Comparison of ENCODE assay signal across 8 cellular contexts in the genomic region with DNA sequence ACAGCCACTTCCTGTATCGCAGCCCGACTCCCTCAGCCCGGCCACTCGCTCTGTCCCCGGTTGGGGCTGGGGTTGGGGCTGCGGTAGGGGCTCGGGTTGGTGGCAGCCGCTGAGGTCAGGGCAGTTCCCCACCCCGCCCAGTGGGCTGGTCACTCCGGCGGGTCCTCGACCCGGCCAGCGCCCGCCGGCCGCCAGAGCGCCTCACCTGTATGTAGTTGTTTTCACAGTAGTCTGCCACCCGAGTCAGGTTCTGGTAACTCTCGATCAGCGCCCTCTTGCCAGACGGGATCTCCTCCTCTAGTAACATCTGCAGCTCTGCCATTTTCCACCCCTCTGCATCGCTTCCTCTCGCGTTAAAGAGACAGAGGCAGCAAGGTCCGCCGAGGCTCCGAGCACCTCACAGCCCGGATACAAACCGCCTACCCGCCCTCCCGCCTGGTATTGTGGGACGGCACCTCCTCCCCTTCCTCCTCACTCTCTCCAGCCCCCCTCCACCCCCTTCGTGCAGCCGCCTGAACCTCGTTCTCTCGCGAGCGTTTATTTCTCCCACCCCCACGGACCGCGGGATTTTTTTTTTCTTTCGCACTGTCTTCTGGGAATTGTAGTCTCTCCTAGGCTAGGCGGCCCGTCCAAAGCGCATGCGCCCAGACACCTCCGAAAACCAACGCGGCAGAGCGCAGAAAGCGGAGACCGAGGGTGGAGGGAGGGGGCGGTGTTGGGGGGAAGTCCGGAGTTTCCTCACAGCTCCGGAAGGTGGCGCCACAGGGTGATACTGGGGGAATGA. TPM values are rescaled to one million over a fixed set of nuclear protein-coding genes. Genes with fewer than 3 reads are reported as not detected.
A peak's percentile ranks its signal among the peaks of the same experiment; 100 is the strongest.
DNase-seq lines count a peak whose midpoint lies in the region; ATAC-seq and TF ChIP-seq lines count a peak whose summit lies in the region.

A gene (minus strand): TSS at position 417 of the 784 bp plus-strand sequence. CDS start 95 bp downstream, at position 322.

- H3K27me3 ChIP-seq in left ventricle myocardium inferior (ENCODE audit: low read depth), result peaks cover 14% of the 10 kb centered on the region

- H3K4me1 ChIP-seq in left ventricle myocardium inferior, result peaks cover 52% of the 10 kb centered on the region

- intact Hi-C loops in left ventricle myocardium inferior (cut with micrococcal nuclease), result no loop called here

- TF ChIP-seq CTCF in left ventricle myocardium inferior (IDR thresholded peaks at IDR 0.05; ENCODE audit: borderline replicate concordance), result no peak
- peak; percentile 82 for TF ChIP-seq CTCF in progenitor cell of endocrine pancreas (IDR thresholded peaks at IDR 0.05; ENCODE audit: unreplicated experiment)

- peak within 1 kb of the TSS; percentile 98 for H3K4me3 ChIP-seq in left ventricle myocardium inferior

- H3K4me1 Mint-ChIP-seq in progenitor cell of endocrine pancreas (ENCODE audit: low read depth), result peaks cover 14% of the 10 kb centered on the region

- H3K9me3 Mint-ChIP-seq in progenitor cell of endocrine pancreas (ENCODE audit: low read depth), result no peaks in the 10 kb centered on the region

- H3K9me3 ChIP-seq in left ventricle myocardium inferior (replicated peaks), result no peaks in the 10 kb centered on the region

- peak; percentile 82 for TF ChIP-seq POLR2A in GM15510 (IDR thresholded peaks at IDR 0.05; ENCODE audit: borderline replicate concordance, extremely low read depth, insufficient read length)

- ATAC-seq in HG02885 (IDR thresholded peaks at IDR 0.05; ENCODE audit: poor library complexity, unreplicated experiment), result peak; percentile 78

- H3K27me3 Mint-ChIP-seq in progenitor cell of endocrine pancreas, result no peaks in the 10 kb centered on the region

- peak within 1 kb of the TSS; percentile 100 for H3K4me3 Mint-ChIP-seq in progenitor cell of endocrine pancreas (ENCODE audit: low read depth)

- peak within 1 kb of the TSS; percentile 100 for H3K27ac Mint-ChIP-seq in progenitor cell of endocrine pancreas

- no peaks in the 10 kb centered on the region for H3K36me3 ChIP-seq in left ventricle myocardium inferior

- no peaks in the 10 kb centered on the region for H3K36me3 Mint-ChIP-seq in progenitor cell of endocrine pancreas (ENCODE audit: insufficient read depth)

- DNase-seq in NCI-H187 (lab: John Stamatoyannopoulos, UW), result peak; percentile 70 to 91
- DNase-seq in T-helper 2 cell, result peak; percentile 94 to 100 (median 97)
- peak; percentile 97 for DNase-seq in left ventricle myocardium inferior
- DNase-seq in progenitor cell of endocrine pancreas (ENCODE audit: low spot score, unreplicated experiment), result peak; percentile 97
- peak; percentile 98 for DNase-seq in ureter (ENCODE audit: low spot score)

- H3K27ac ChIP-seq in angular gyrus (ENCODE audit: low read depth, low read length), result peak within 1 kb of the TSS; percentile 86
- peak within 1 kb of the TSS; percentile 97 for H3K27ac ChIP-seq in left ventricle myocardium inferior (replicated peaks)

RNA-seq across cellular contexts. Expression of the gene that starts here (rescaled TPM):
- total RNA-seq in left ventricle myocardium inferior (29.2 TPM), progenitor cell of endocrine pancreas (48.2 and 50.5 TPM in 2 replicates), ureter (69.2 TPM)

Comparison
In these comparisons a context has a peak if more than half of its experiments do, and no peak if none do; other contexts are left out.
1. Peak in every context shown above with its lines: DNase-seq, ATAC-seq, H3K4me3 ChIP-seq and H3K27ac ChIP-seq.